ENCODE assay signal across 8 cellular contexts in genomic region chr6:2633763-2634150, GRCh38.
DNase-seq lines count a peak whose midpoint lies in the region; ATAC-seq and TF ChIP-seq lines count a peak whose summit lies in the region.

No MANE protein-coding gene starts in this region.

- H3K36me3 ChIP-seq in tibial nerve = no peaks in the 10 kb centered on the region

- H3K36me3 Mint-ChIP-seq in activated T-cell treated with anti-CD3 and anti-CD28 coated beads, Interleukin-2, amount 50 U/mL, for 72 hours (ENCODE audit: insufficient read depth in 2 of 2) = no peaks in the 10 kb centered on the region
- no peaks in the 10 kb centered on the region for H3K36me3 Mint-ChIP-seq in activated T-cell treated with anti-CD3 and anti-CD28 coated beads, Interleukin-2, amount 50 U/mL, for 24 hours (ENCODE audit: low read depth)
- H3K36me3 Mint-ChIP-seq in chondrocyte (ENCODE audit: low read depth) = no peaks in the 10 kb centered on the region
- no peaks in the 10 kb centered on the region for H3K36me3 Mint-ChIP-seq in mesothelial cell of epicardium

- H3K27ac Mint-ChIP-seq in activated T-cell treated with anti-CD3 and anti-CD28 coated beads, Interleukin-2, amount 50 U/mL, for 72 hours = no peak overlapping the region
- no peak overlapping the region for H3K27ac Mint-ChIP-seq in activated T-cell treated with anti-CD3 and anti-CD28 coated beads, Interleukin-2, amount 50 U/mL, for 24 hours
- peak overlapping the region; percentile 77 for H3K27ac Mint-ChIP-seq in chondrocyte (ENCODE audit: unreplicated experiment)
- H3K27ac Mint-ChIP-seq in mesothelial cell of epicardium = peak overlapping the region; percentile 56

- TF ChIP-seq POLR2A in tibial nerve (IDR thresholded peaks at IDR 0.05) = no peak

- TF ChIP-seq CTCF in chondrocyte (IDR thresholded peaks at IDR 0.05) = no peak
- no peak for TF ChIP-seq CTCF in mesothelial cell of epicardium (IDR thresholded peaks at IDR 0.05; ENCODE audit: unreplicated experiment)
- no peak for TF ChIP-seq CTCF in tibial nerve (IDR thresholded peaks at IDR 0.05)
- no peak for TF ChIP-seq CTCF in omental fat pad (IDR thresholded peaks at IDR 0.05)

- peaks cover 43% of the 10 kb centered on the region for H3K27me3 Mint-ChIP-seq in activated T-cell treated with anti-CD3 and anti-CD28 coated beads, Interleukin-2, amount 50 U/mL, for 72 hours (ENCODE audit: low read depth)
- H3K27me3 Mint-ChIP-seq in activated T-cell treated with anti-CD3 and anti-CD28 coated beads, Interleukin-2, amount 50 U/mL, for 24 hours = peaks cover 29% of the 10 kb centered on the region
- no peaks in the 10 kb centered on the region for H3K27me3 Mint-ChIP-seq in chondrocyte (ENCODE audit: low read depth)
- H3K27me3 Mint-ChIP-seq in mesothelial cell of epicardium (ENCODE audit: low read depth) = peaks cover 12% of the 10 kb centered on the region

- DNase-seq in activated T-cell treated with anti-CD3 and anti-CD28 coated beads, Interleukin-2, amount 50 U/mL, for 72 hours = no peak
- no peak for DNase-seq in activated T-cell treated with anti-CD3 and anti-CD28 coated beads, Interleukin-2, amount 50 U/mL, for 24 hours
- DNase-seq in chondrocyte (ENCODE audit: low spot score) (no peak), mesothelial cell of epicardium (ENCODE audit: low spot score in 2 of 2, unreplicated experiment in 2 of 2) (no peak), tibial nerve (ENCODE audit: low spot score in 2 of 2) (no peak), KG1 (lab: John Stamatoyannopoulos, UW) (no peak), omental fat pad (ENCODE audit: low spot score) (no peak)

- peak overlapping the region; percentile 56 to 85 (median 72) for H3K27ac ChIP-seq in tibial nerve

- no peaks in the 10 kb centered on the region for H3K27me3 ChIP-seq in tibial nerve

- H3K4me1 ChIP-seq in tibial nerve = peaks cover 0 to 33% (median 5%) of the 10 kb centered on the region in 4 donors

- H3K4me3 Mint-ChIP-seq in activated T-cell treated with anti-CD3 and anti-CD28 coated beads, Interleukin-2, amount 50 U/mL, for 72 hours = peak overlapping the region; percentile 29 to 69
- no peak overlapping the region for H3K4me3 Mint-ChIP-seq in activated T-cell treated with anti-CD3 and anti-CD28 coated beads, Interleukin-2, amount 50 U/mL, for 24 hours
- H3K4me3 Mint-ChIP-seq in chondrocyte (ENCODE audit: unreplicated experiment) (peak overlapping the region; percentile 63), mesothelial cell of epicardium (peak overlapping the region; percentile 37)

- 51 to 61% methylated on average over 15 of the region's 15 CpGs for WGBS in tibial nerve, 2 donors

- no peak for TF ChIP-seq EP300 in tibial nerve (IDR thresholded peaks at IDR 0.05)

- peak overlapping the region; percentile 8 to 57 (median 48) for H3K4me3 ChIP-seq in tibial nerve

- H3K9me3 ChIP-seq in tibial nerve = no peaks in the 10 kb centered on the region

- ATAC-seq in activated T-cell treated with anti-CD3 and anti-CD28 coated beads, Interleukin-2, amount 50 U/mL, for 72 hours (replicated peaks in 1 of 2) = no peak
- no peak for ATAC-seq in HG02970 (IDR thresholded peaks at IDR 0.05; ENCODE audit: low FRiP score, unreplicated experiment)
- ATAC-seq in omental fat pad (ENCODE audit: low FRiP score) = no peak

- H3K4me1 Mint-ChIP-seq in activated T-cell treated with anti-CD3 and anti-CD28 coated beads, Interleukin-2, amount 50 U/mL, for 72 hours (ENCODE audit: low read depth) = no peaks in the 10 kb centered on the region
- H3K4me1 Mint-ChIP-seq in activated T-cell treated with anti-CD3 and anti-CD28 coated beads, Interleukin-2, amount 50 U/mL, for 24 hours (ENCODE audit: low read depth) = peaks cover 7% of the 10 kb centered on the region
- H3K4me1 Mint-ChIP-seq in chondrocyte (ENCODE audit: low read depth) (peaks cover 51% of the 10 kb centered on the region), mesothelial cell of epicardium (peaks cover 18% of the 10 kb centered on the region)

- H3K9me3 Mint-ChIP-seq in activated T-cell treated with anti-CD3 and anti-CD28 coated beads, Interleukin-2, amount 50 U/mL, for 72 hours = no peaks in the 10 kb centered on the region
- H3K9me3 Mint-ChIP-seq in activated T-cell treated with anti-CD3 and anti-CD28 coated beads, Interleukin-2, amount 50 U/mL, for 24 hours = no peaks in the 10 kb centered on the region
- H3K9me3 Mint-ChIP-seq in chondrocyte (ENCODE audit: low read depth) (no peaks in the 10 kb centered on the region), mesothelial cell of epicardium (no peaks in the 10 kb centered on the region)

Comparison
In these comparisons a context has a peak if more than half of its experiments do, and no peak if none do; other contexts are left out.
1. H3K27ac Mint-ChIP-seq: peak in chondrocyte (single experiment) and mesothelial cell of epicardium (single experiment); none in activated T-cell treated with anti-CD3 and anti-CD28 coated beads, Interleukin-2, amount 50 U/mL, for 72 hours (single experiment) and activated T-cell treated with anti-CD3 and anti-CD28 coated beads, Interleukin-2, amount 50 U/mL, for 24 hours (single experiment).